35 cellular contexts compared by ENCODE assay signal in the genomic region with DNA sequence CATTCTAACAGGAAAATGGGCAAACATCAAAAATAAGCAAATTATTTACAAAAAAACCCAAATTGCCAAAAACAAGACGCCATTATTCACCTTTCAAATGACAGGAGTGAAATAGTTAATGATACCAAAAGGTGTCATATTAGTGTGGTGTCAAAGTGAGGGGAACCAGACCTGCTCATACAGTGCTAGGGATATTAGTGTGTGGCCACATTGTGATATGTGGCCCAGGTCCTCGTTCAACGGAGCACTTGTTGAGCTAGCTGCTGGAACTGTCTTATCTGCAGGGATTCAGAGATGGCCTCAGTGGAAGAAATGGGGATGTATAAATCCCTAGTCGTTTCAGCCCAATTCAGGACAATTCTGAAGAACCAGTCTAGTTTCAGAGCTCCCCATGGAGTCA. TPM values are rescaled to one million over a fixed set of nuclear protein-coding genes. Genes with fewer than 3 reads are reported as not detected.
"Had no signal": no experiment of that assay in that cellular context is flagged by ENCODE, and none has a peak within 500 bp of the region (broad histone marks: within the 10 kb centered on the region; RNA-seq: fewer than 3 reads in every experiment).

No MANE protein-coding gene starts in this region.

- H3K36me3 ChIP-seq: adrenal gland, ascending aorta, brain microvascular endothelial cell, breast epithelium, cardiac muscle cell had no signal

- H3K27me3 ChIP-seq: adrenal gland, ascending aorta, body of pancreas, brain microvascular endothelial cell, breast epithelium, cardiac muscle cell had no signal

- FAIRE-seq: astrocyte, bronchial epithelial cell had no signal

- H3K4me1 ChIP-seq: adrenal gland, ascending aorta, body of pancreas, breast epithelium had no signal

- DNase-seq: activated effector memory CD4-positive, alpha-beta T cell treated with anti-CD3 and anti-CD28 coated beads, Interleukin-2, amount 50 U/mL, for 16 hours; activated effector memory CD4-positive, alpha-beta T cell treated with Interleukin-2 at 50 U/mL for 16 hours; activated gamma-delta T cell; activated gamma-delta T cell treated with Interleukin-2 at 50 U/mL for 16 hours; activated naive CD4-positive, alpha-beta T cell; activated naive CD4-positive, alpha-beta T cell treated with anti-CD3 and anti-CD28 coated beads for 36 hours; activated naive CD4-positive, alpha-beta T cell treated with anti-CD3 and anti-CD28 coated beads, Interleukin-2, amount 10 ng/mL, durations not matched to agents 7 days and 5 days; activated naive CD4-positive, alpha-beta T cell treated with anti-CD3 and anti-CD28 coated beads, Interleukin-2, amount 50 U/mL, for 16 hours; activated naive CD4-positive, alpha-beta T cell treated with Interleukin-2 at 50 U/mL for 16 hours; activated naive CD8-positive, alpha-beta T cell treated with anti-CD3 and anti-CD28 coated beads for 36 hours; activated naive CD8-positive, alpha-beta T cell treated with anti-CD3 and anti-CD28 coated beads, Interleukin-2, amount 10 ng/mL, durations not matched to agents 7 days and 5 days; activated naive CD8-positive, alpha-beta T cell treated with anti-CD3 and anti-CD28 coated beads, Interleukin-2, amount 50 U/mL, for 24 hours; activated T-cell treated with anti-CD3 and anti-CD28 coated beads, Interleukin-2, amount 50 U/mL, for 24 hours; activated T-cell treated with anti-CD3 and anti-CD28 coated beads, Interleukin-2, amount 50 U/mL, for 4 hours; activated T-cell treated with anti-CD3 and anti-CD28 coated beads, Interleukin-2, amount 50 U/mL, for 48 hours; activated T-cell treated with anti-CD3 and anti-CD28 coated beads, Interleukin-2, amount 50 U/mL, for 72 hours; adrenal gland; amniotic stem cell; amygdala; anterior cingulate cortex; aorta; body of pancreas; brain microvascular endothelial cell; caudate nucleus; central memory CD4-positive, alpha-beta T cell; cerebellar nuclear complex had no signal

- H3K4me3 ChIP-seq: adrenal gland, ascending aorta, body of pancreas, breast epithelium, cardiac muscle cell had no signal

- ATAC-seq: activated naive CD4-positive, alpha-beta T cell treated with anti-CD3 and anti-CD28 coated beads, Interleukin-2, amount 50 U/mL, for 72 hours; activated naive CD8-positive, alpha-beta T cell treated with anti-CD3 and anti-CD28 coated beads, Interleukin-2, amount 50 U/mL, for 24 hours; activated T-cell treated with anti-CD3 and anti-CD28 coated beads, Interleukin-2, amount 50 U/mL, for 4 hours; activated T-cell treated with anti-CD3 and anti-CD28 coated beads, Interleukin-2, amount 50 U/mL, for 72 hours; activated T-helper 17 cell treated with anti-CD3 and anti-CD28 coated beads, Interleukin-2, amount 50 U/mL, for 72 hours; body of pancreas had no signal

- H3K9me3 ChIP-seq: adrenal gland, ascending aorta, body of pancreas, breast epithelium had no signal

- H3K27ac ChIP-seq: adrenal gland, ascending aorta, body of pancreas, brain microvascular endothelial cell, breast epithelium, cardiac muscle cell had no signal

RNA-seq across cellular contexts. Expression of gene GPR85, which starts 41.2 kb away (rescaled TPM):
- total RNA-seq: activated naive CD4-positive, alpha-beta T cell treated with anti-CD3 and anti-CD28 coated beads for 36 hours; activated naive CD8-positive, alpha-beta T cell treated with anti-CD3 and anti-CD28 coated beads, Interleukin-2, amount 10 ng/mL, durations not matched to agents 7 days and 5 days; activated T-cell treated with anti-CD3 and anti-CD28 coated beads, Interleukin-2, amount 50 U/mL, for 4 hours; activated T-cell treated with anti-CD3 and anti-CD28 coated beads, Interleukin-2, amount 50 U/mL, for 72 hours; activated T-helper 1 cell treated with anti-CD3 and anti-CD28 coated beads, Interleukin-12 subunit alpha, Interleukin-12 subunit beta, Interleukin-2, Interleukin-4 antibody, amounts not matched to agents 30 ng/mL and 10 ng/mL and 1 ng/mL, durations not matched to agents 14 hours and 24 hours and 36 hours; activated T-helper 2 cell treated with anti-CD3 and anti-CD28 coated beads, Interferon-gamma antibody, Interleukin-2, Interleukin-4, amounts not matched to agents 10 μg/mL and 5 μg/mL and 100 μg/mL, durations not matched to agents 14 hours and 24 hours and 36 hours; ascending aorta had no signal
- polyA plus RNA-seq: cardiac muscle cell had no signal
